In the genomic region with DNA sequence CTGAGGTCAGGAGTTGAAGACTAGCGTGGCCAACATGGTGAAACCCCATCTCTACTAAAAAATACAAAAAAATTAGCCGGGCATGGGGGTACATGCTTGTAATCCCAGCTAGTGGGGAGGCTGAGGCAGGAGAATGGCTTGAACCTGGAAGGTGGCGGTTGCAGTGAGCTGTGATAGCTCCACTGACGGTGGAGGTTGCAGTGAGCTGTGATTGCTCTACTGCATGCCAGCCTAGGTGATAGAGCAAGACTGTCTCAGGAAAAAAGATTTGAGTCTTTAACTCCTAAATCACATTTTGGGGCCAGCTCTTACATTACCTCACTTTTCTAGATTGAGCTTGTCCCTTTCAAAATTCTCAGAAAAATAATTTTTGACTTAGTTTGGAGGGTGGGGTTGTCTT, we compare ENCODE assay signal across 24 cellular contexts.
"Had no signal": no experiment of that assay in that cellular context is flagged by ENCODE, and none has a peak within 500 bp of the region (broad histone marks: within the 10 kb centered on the region; RNA-seq: fewer than 3 reads in every experiment).

No MANE protein-coding gene starts in this region.

- H3K4me1 Mint-ChIP-seq: activated naive CD4-positive, alpha-beta T cell treated with anti-CD3 and anti-CD28 coated beads, Interleukin-2, amount 10 ng/mL, durations not matched to agents 7 days and 5 days had no signal

- H3K9me3 ChIP-seq: body of pancreas, thoracic aorta, upper lobe of left lung had no signal

- DNase-seq: activated CD4-positive, alpha-beta memory T cell treated with anti-CD3 and anti-CD28 coated beads, Interleukin-2, amount 10 ng/mL, durations not matched to agents 7 days and 5 days; activated CD4-positive, alpha-beta T cell treated with anti-CD3 and anti-CD28 coated beads, Interleukin-2, amount 10 ng/mL, durations not matched to agents 24 days and 14 days; activated effector memory CD4-positive, alpha-beta T cell treated with Interleukin-2 at 50 U/mL for 16 hours; activated naive CD4-positive, alpha-beta T cell treated with anti-CD3 and anti-CD28 coated beads, Interleukin-2, amount 10 ng/mL, durations not matched to agents 7 days and 5 days; activated T-cell treated with anti-CD3 and anti-CD28 coated beads, Interleukin-2, amount 50 U/mL, for 72 hours; amygdala; body of pancreas; effector memory CD4-positive, alpha-beta T cell; foreskin melanocyte; hippocampal formation; left ventricle myocardium superior; nephron progenitor cell; nucleus accumbens; right cardiac atrium; stimulated activated CD4-positive, alpha-beta T cell treated with anti-CD3 and anti-CD28 coated beads, Interleukin-2, amount 100 ng/mL, for 24 hours; SW 1271; T-helper 17 cell; upper lobe of left lung had no signal

- H3K27ac Mint-ChIP-seq: activated CD4-positive, alpha-beta memory T cell treated with anti-CD3 and anti-CD28 coated beads, Interleukin-2, amount 10 ng/mL, durations not matched to agents 7 days and 5 days; activated CD4-positive, alpha-beta T cell treated with anti-CD3 and anti-CD28 coated beads, Interleukin-2, amount 10 ng/mL, durations not matched to agents 24 days and 14 days; activated naive CD4-positive, alpha-beta T cell treated with anti-CD3 and anti-CD28 coated beads, Interleukin-2, amount 10 ng/mL, durations not matched to agents 7 days and 5 days; activated T-cell treated with anti-CD3 and anti-CD28 coated beads, Interleukin-2, amount 50 U/mL, for 72 hours had no signal

- H3K27ac ChIP-seq: cardiac muscle cell, parathyroid adenoma had no signal

- H3K9ac ChIP-seq: parathyroid adenoma had no signal

- H2AFZ ChIP-seq: parathyroid adenoma had no signal

- ATAC-seq: activated CD4-positive, CD25-positive, alpha-beta regulatory T cell treated with anti-CD3 and anti-CD28 coated beads, Interleukin-2, amount 50 U/mL, for 24 hours; activated T-cell treated with anti-CD3 and anti-CD28 coated beads, Interleukin-2, amount 50 U/mL, for 72 hours; body of pancreas; esophagus mucosa; left ventricle myocardium superior; right cardiac atrium; stimulated activated memory B cell treated with anti-CD40 and anti-IgM and Interleukin-4, amounts not matched to agents 10 μg/mL and 1 μg/mL and 100 μg/mL, for 72 hours; T-helper 17 cell had no signal

- H3K27me3 Mint-ChIP-seq: activated CD4-positive, alpha-beta memory T cell treated with anti-CD3 and anti-CD28 coated beads, Interleukin-2, amount 10 ng/mL, durations not matched to agents 7 days and 5 days; activated CD4-positive, alpha-beta T cell treated with anti-CD3 and anti-CD28 coated beads, Interleukin-2, amount 10 ng/mL, durations not matched to agents 24 days and 14 days; activated naive CD4-positive, alpha-beta T cell treated with anti-CD3 and anti-CD28 coated beads, Interleukin-2, amount 10 ng/mL, durations not matched to agents 7 days and 5 days; stimulated activated memory B cell treated with anti-CD40 and anti-IgM and Interleukin-4, amounts not matched to agents 10 μg/mL and 1 μg/mL and 100 μg/mL, for 72 hours; T-helper 17 cell had no signal

- H3K36me3 ChIP-seq: cardiac muscle cell, thoracic aorta, upper lobe of left lung had no signal

- H3K9me3 Mint-ChIP-seq: activated CD4-positive, alpha-beta memory T cell treated with anti-CD3 and anti-CD28 coated beads, Interleukin-2, amount 10 ng/mL, durations not matched to agents 7 days and 5 days; activated CD4-positive, alpha-beta T cell treated with anti-CD3 and anti-CD28 coated beads, Interleukin-2, amount 10 ng/mL, durations not matched to agents 24 days and 14 days; activated naive CD4-positive, alpha-beta T cell treated with anti-CD3 and anti-CD28 coated beads, Interleukin-2, amount 10 ng/mL, durations not matched to agents 7 days and 5 days; activated T-cell treated with anti-CD3 and anti-CD28 coated beads, Interleukin-2, amount 50 U/mL, for 72 hours; nephron progenitor cell; stimulated activated memory B cell treated with anti-CD40 and anti-IgM and Interleukin-4, amounts not matched to agents 10 μg/mL and 1 μg/mL and 100 μg/mL, for 72 hours had no signal

- H3K27me3 ChIP-seq: body of pancreas, cardiac muscle cell, upper lobe of left lung had no signal

- H3K4me3 Mint-ChIP-seq: activated CD4-positive, alpha-beta memory T cell treated with anti-CD3 and anti-CD28 coated beads, Interleukin-2, amount 10 ng/mL, durations not matched to agents 7 days and 5 days; activated CD4-positive, alpha-beta T cell treated with anti-CD3 and anti-CD28 coated beads, Interleukin-2, amount 10 ng/mL, durations not matched to agents 24 days and 14 days; activated naive CD4-positive, alpha-beta T cell treated with anti-CD3 and anti-CD28 coated beads, Interleukin-2, amount 10 ng/mL, durations not matched to agents 7 days and 5 days; activated T-cell treated with anti-CD3 and anti-CD28 coated beads, Interleukin-2, amount 50 U/mL, for 72 hours; nephron progenitor cell; stimulated activated memory B cell treated with anti-CD40 and anti-IgM and Interleukin-4, amounts not matched to agents 10 μg/mL and 1 μg/mL and 100 μg/mL, for 72 hours; T-helper 17 cell had no signal

- H3K4me3 ChIP-seq: body of pancreas, cardiac muscle cell, thoracic aorta, upper lobe of left lung had no signal
